In the genomic region with DNA sequence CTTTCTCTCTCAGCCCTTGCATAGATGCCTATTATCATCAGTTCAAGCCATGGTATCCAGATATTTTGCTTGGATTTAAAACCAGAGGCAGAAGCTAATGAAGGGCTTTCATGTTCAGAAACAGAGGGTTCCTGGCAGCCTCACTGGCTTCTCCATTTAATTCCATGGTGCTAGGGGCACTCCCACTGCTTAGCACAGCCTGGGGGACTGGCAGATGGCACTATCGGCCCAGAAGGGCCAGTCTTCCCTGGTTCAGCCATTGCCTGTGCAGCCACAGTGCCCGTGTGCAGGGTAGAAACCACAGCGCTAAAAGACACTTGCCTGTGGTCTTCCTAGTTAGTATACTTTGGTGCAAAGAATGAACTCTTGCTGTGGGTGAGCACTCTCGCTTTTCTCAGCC, we compare ENCODE assay signal across 15 cellular contexts.
DNase-seq lines count a peak whose midpoint lies in the region; TF ChIP-seq lines count a peak whose summit lies in the region.
"Had no signal": no experiment of that assay in that cellular context is flagged by ENCODE, and none has a peak within 500 bp of the region (broad histone marks: within the 10 kb centered on the region; RNA-seq: fewer than 3 reads in every experiment).

No MANE protein-coding gene starts in this region.

- H3K27ac ChIP-seq in Peyer's patch, result no peak overlapping the region
- no peak overlapping the region for H3K27ac ChIP-seq in brain microvascular endothelial cell
- H3K27ac ChIP-seq: BLaER1 treated with 17β-estradiol and CSF1 and Interleukin-3, amounts not matched to agents 10 nM and 100 nM; HL-60 had no signal

- peak; percentile 15 for DNase-seq in NCI-H1694 (lab: John Stamatoyannopoulos, UW)
- no peak for DNase-seq in NCI-H1694 treated with DMSO at 0.1 percent for 48 hours (lab: John Stamatoyannopoulos, UW)
- peak; percentile 46 to 80 for DNase-seq in NCI-H524 (lab: John Stamatoyannopoulos, UW)
- DNase-seq in cerebellar cortex (ENCODE audit: low spot score), result peak; percentile 77
- DNase-seq in kidney tubule cell (ENCODE audit: low spot score), result no peak
- no peak for DNase-seq in Peyer's patch
- no peak for DNase-seq in brain microvascular endothelial cell
- DNase-seq: 8988T; ACHN; Calu3; CD4-positive, CD25-positive, alpha-beta regulatory T cell; DND-41; GF-D8 had no signal

- no peak overlapping the region for H3K4me3 ChIP-seq in Peyer's patch
- no peak overlapping the region for H3K4me3 ChIP-seq in brain microvascular endothelial cell (ENCODE audit: low read depth, low read length)
- H3K4me3 ChIP-seq: BLaER1 treated with 17β-estradiol and CSF1 and Interleukin-3, amounts not matched to agents 10 nM and 100 nM had no signal

- H3K36me3 ChIP-seq in Peyer's patch (no peaks in the 10 kb centered on the region), brain microvascular endothelial cell (replicated peaks) (no peaks in the 10 kb centered on the region)

- H3K27me3 ChIP-seq in Peyer's patch, result no peaks in the 10 kb centered on the region
- H3K27me3 ChIP-seq in brain microvascular endothelial cell (replicated peaks), result no peaks in the 10 kb centered on the region
- H3K27me3 ChIP-seq: BLaER1 treated with 17β-estradiol and CSF1 and Interleukin-3, amounts not matched to agents 10 nM and 100 nM had no signal

- TF ChIP-seq CTCF in Peyer's patch (IDR thresholded peaks at IDR 0.05) (no peak), brain microvascular endothelial cell (IDR thresholded peaks at IDR 0.05; ENCODE audit: low read depth, low read length, missing control alignments) (no peak)

- H3K4me1 ChIP-seq in Peyer's patch, result no peaks in the 10 kb centered on the region

- peaks cover 0 to 3% (median 0%) of the 10 kb centered on the region in 4 donors for H3K9me3 ChIP-seq in Peyer's patch

- in situ Hi-C loops in brain microvascular endothelial cell (cut with HindIII; ENCODE audit: low pct_ligation_motif_present, low sequenced_read_pairs), result no loop called here

- no peak for TF ChIP-seq POLR2A in Peyer's patch (IDR thresholded peaks at IDR 0.05)

Comparison
In these comparisons a context has a peak if more than half of its experiments do, and no peak if none do; other contexts are left out.
1. DNase-seq: peak in NCI-H1694 (single experiment), NCI-H524 (2 of 2) and cerebellar cortex (single experiment); none in NCI-H1694 treated with DMSO at 0.1 percent for 48 hours (single experiment), kidney tubule cell (single experiment), Peyer's patch (0 of 3) and brain microvascular endothelial cell (single experiment).